27 cellular contexts compared by ENCODE assay signal in genomic region chr13:37680137-37680536, GRCh38.
"Had no signal": no experiment of that assay in that cellular context is flagged by ENCODE, and none has a peak within 500 bp of the region (broad histone marks: within the 10 kb centered on the region; RNA-seq: fewer than 3 reads in every experiment).

No MANE protein-coding gene starts in this region.

- H3K36me3 ChIP-seq: adrenal gland, breast epithelium had no signal

- H3K9me3 ChIP-seq: adrenal gland, breast epithelium had no signal

- DNase-seq: activated CD4-positive, alpha-beta T cell treated with anti-CD3 and anti-CD28 coated beads for 48 hours; activated CD4-positive, alpha-beta T cell treated with anti-CD3 and anti-CD28 coated beads, Interleukin-2, amount 50 U/mL, for 4 hours; activated CD8-positive, alpha-beta memory T cell treated with anti-CD3 and anti-CD28 coated beads, Interleukin-2, amount 50 U/mL, for 48 hours; activated CD8-positive, alpha-beta T cell treated with anti-CD3 and anti-CD28 coated beads, Interleukin-2, amount 10 ng/mL, durations not matched to agents 7 days and 5 days; activated naive CD4-positive, alpha-beta T cell treated with anti-CD3 and anti-CD28 coated beads, Interleukin-2, amount 50 U/mL, for 16 hours; activated naive CD8-positive, alpha-beta T cell treated with anti-CD3 and anti-CD28 coated beads, Interleukin-2, amount 10 ng/mL, durations not matched to agents 7 days and 5 days; activated T-cell treated with anti-CD3 and anti-CD28 coated beads, Interleukin-2, amount 50 U/mL, for 1 hour; adrenal gland; anterior cingulate cortex; central memory CD4-positive, alpha-beta T cell; Kasumi-1; KBM-7; NCI-H1105 treated with DMSO at 0.1 percent for 48 hours; NCI-H1436 treated with DMSO at 0.1 percent for 48 hours; NCI-H187; NCI-H2081; NCI-H2171 treated with DMSO at 0.1 percent for 48 hours; NCI-H345; NCI-H510A; NCI-H69; NK-92 treated with Interleukin-12 subunit alpha and Interleukin-12 subunit beta, amount 100 ng/mL, for 24 hours; OCI-M1; RPMI8226 had no signal

- H3K4me1 ChIP-seq: adrenal gland, breast epithelium had no signal

- H3K4me3 ChIP-seq: adrenal gland, breast epithelium had no signal

- ATAC-seq: activated CD4-positive, CD25-positive, alpha-beta regulatory T cell treated with anti-CD3 and anti-CD28 coated beads, Interleukin-2, amount 50 U/mL, for 24 hours; activated CD8-positive, alpha-beta T cell treated with anti-CD3 and anti-CD28 coated beads, Interleukin-2, amount 10 ng/mL, durations not matched to agents 7 days and 5 days; Panc1; Right ventricle myocardium inferior had no signal

- H3K27me3 ChIP-seq: adrenal gland, breast epithelium had no signal

- H3K27ac ChIP-seq: breast epithelium had no signal
